Comparison of ENCODE assay signal across 1 cellular context in the genomic region with DNA sequence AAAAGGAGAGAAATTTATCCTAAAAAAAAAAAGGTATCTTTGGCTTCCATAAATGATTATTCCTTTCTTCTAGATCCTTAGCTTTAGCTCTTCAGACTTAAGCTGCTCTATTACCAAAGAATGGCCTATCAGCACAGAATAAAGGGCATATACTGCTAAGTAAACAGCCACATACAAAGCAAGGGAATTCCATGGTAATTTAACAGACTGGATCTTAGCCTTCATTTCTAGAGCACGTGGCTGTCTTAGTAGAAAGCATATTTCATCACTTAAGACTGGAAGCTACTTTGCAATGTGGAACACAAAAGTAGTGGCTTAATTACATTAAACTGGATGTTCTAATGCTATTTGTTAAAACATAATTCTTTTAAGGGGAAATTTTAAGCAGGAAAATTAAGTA.
TF ChIP-seq lines count a peak whose summit lies in the region.

No MANE protein-coding gene starts in this region.

TF ChIP-seq in WTC11, 78 proteins besides CTCF, POLR2A, EP300 and RAD21 (continued from another document):
- TF ChIP-seq, protein P1, sequence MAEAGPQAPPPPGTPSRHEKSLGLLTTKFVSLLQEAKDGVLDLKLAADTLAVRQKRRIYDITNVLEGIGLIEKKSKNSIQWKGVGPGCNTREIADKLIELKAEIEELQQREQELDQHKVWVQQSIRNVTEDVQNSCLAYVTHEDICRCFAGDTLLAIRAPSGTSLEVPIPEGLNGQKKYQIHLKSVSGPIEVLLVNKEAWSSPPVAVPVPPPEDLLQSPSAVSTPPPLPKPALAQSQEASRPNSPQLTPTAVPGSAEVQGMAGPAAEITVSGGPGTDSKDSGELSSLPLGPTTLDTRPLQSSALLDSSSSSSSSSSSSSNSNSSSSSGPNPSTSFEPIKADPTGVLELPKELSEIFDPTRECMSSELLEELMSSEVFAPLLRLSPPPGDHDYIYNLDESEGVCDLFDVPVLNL (CRISPR knock-in tag; IDR thresholded peaks at IDR 0.05; ENCODE audit: borderline replicate concordance, low read depth): no peak
- TF ChIP-seq SOX15 (CRISPR knock-in tag; IDR thresholded peaks at IDR 0.05) (no peak), CREM (CRISPR knock-in tag; IDR thresholded peaks at IDR 0.05) (no peak), ZNF138 (CRISPR knock-in tag; conservative IDR thresholded peaks at IDR 0.05) (no peak), OVOL2 (CRISPR knock-in tag; IDR thresholded peaks at IDR 0.05; ENCODE audit: borderline replicate concordance) (no peak), KAT7 (CRISPR knock-in tag; IDR thresholded peaks at IDR 0.05; ENCODE audit: borderline replicate concordance) (no peak), TEAD1 (CRISPR knock-in tag; IDR thresholded peaks at IDR 0.05) (no peak)
- TF ChIP-seq, protein P2, sequence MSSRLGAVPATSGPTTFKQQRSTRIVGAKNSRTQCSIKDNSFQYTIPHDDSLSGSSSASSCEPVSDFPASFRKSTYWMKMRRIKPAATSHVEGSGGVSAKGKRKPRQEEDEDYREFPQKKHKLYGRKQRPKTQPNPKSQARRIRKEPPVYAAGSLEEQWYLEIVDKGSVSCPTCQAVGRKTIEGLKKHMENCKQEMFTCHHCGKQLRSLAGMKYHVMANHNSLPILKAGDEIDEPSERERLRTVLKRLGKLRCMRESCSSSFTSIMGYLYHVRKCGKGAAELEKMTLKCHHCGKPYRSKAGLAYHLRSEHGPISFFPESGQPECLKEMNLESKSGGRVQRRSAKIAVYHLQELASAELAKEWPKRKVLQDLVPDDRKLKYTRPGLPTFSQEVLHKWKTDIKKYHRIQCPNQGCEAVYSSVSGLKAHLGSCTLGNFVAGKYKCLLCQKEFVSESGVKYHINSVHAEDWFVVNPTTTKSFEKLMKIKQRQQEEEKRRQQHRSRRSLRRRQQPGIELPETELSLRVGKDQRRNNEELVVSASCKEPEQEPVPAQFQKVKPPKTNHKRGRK (CRISPR knock-in tag; IDR thresholded peaks at IDR 0.05; ENCODE audit: borderline replicate concordance): no peak
- TF ChIP-seq, protein P3, sequence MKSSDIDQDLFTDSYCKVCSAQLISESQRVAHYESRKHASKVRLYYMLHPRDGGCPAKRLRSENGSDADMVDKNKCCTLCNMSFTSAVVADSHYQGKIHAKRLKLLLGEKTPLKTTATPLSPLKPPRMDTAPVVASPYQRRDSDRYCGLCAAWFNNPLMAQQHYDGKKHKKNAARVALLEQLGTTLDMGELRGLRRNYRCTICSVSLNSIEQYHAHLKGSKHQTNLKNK (CRISPR knock-in tag; IDR thresholded peaks at IDR 0.05): no peak
- TF ChIP-seq, protein P4, sequence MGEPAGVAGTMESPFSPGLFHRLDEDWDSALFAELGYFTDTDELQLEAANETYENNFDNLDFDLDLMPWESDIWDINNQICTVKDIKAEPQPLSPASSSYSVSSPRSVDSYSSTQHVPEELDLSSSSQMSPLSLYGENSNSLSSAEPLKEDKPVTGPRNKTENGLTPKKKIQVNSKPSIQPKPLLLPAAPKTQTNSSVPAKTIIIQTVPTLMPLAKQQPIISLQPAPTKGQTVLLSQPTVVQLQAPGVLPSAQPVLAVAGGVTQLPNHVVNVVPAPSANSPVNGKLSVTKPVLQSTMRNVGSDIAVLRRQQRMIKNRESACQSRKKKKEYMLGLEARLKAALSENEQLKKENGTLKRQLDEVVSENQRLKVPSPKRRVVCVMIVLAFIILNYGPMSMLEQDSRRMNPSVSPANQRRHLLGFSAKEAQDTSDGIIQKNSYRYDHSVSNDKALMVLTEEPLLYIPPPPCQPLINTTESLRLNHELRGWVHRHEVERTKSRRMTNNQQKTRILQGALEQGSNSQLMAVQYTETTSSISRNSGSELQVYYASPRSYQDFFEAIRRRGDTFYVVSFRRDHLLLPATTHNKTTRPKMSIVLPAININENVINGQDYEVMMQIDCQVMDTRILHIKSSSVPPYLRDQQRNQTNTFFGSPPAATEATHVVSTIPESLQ (CRISPR knock-in tag; IDR thresholded peaks at IDR 0.05): no peak
- TF ChIP-seq, protein P5, sequence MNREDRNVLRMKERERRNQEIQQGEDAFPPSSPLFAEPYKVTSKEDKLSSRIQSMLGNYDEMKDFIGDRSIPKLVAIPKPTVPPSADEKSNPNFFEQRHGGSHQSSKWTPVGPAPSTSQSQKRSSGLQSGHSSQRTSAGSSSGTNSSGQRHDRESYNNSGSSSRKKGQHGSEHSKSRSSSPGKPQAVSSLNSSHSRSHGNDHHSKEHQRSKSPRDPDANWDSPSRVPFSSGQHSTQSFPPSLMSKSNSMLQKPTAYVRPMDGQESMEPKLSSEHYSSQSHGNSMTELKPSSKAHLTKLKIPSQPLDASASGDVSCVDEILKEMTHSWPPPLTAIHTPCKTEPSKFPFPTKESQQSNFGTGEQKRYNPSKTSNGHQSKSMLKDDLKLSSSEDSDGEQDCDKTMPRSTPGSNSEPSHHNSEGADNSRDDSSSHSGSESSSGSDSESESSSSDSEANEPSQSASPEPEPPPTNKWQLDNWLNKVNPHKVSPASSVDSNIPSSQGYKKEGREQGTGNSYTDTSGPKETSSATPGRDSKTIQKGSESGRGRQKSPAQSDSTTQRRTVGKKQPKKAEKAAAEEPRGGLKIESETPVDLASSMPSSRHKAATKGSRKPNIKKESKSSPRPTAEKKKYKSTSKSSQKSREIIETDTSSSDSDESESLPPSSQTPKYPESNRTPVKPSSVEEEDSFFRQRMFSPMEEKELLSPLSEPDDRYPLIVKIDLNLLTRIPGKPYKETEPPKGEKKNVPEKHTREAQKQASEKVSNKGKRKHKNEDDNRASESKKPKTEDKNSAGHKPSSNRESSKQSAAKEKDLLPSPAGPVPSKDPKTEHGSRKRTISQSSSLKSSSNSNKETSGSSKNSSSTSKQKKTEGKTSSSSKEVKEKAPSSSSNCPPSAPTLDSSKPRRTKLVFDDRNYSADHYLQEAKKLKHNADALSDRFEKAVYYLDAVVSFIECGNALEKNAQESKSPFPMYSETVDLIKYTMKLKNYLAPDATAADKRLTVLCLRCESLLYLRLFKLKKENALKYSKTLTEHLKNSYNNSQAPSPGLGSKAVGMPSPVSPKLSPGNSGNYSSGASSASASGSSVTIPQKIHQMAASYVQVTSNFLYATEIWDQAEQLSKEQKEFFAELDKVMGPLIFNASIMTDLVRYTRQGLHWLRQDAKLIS (CRISPR knock-in tag; IDR thresholded peaks at IDR 0.05; ENCODE audit: borderline replicate concordance): no peak
